In genomic region chr2:179965291-179965690, GRCh38 we compare ENCODE assay signal across 16 cellular contexts. TPM values are rescaled to one million over a fixed set of nuclear protein-coding genes. Genes with fewer than 3 reads are reported as not detected.
DNase-seq lines count a peak whose midpoint lies in the region; ATAC-seq and TF ChIP-seq lines count a peak whose summit lies in the region.
"Had no signal": no experiment of that assay in that cellular context is flagged by ENCODE, and none has a peak within 500 bp of the region (broad histone marks: within the 10 kb centered on the region; RNA-seq: fewer than 3 reads in every experiment).

No MANE protein-coding gene starts in this region.

- H3K4me1 Mint-ChIP-seq in MCF 10A (ENCODE audit: insufficient read depth, unreplicated experiment): peaks cover 8% of the 10 kb centered on the region
- H3K4me1 Mint-ChIP-seq: CD14-positive monocyte had no signal

- TF ChIP-seq CTCF in MCF 10A (IDR thresholded peaks at IDR 0.05; ENCODE audit: unreplicated experiment): no peak
- TF ChIP-seq CTCF in breast epithelium (IDR thresholded peaks at IDR 0.05): no peak
- no peak for TF ChIP-seq CTCF in fibroblast of the aortic adventitia (IDR thresholded peaks at IDR 0.05; ENCODE audit: insufficient read depth, low read length)

- no peaks in the 10 kb centered on the region for H3K27me3 ChIP-seq in breast epithelium
- H3K27me3 ChIP-seq: BE2C had no signal

- no peak for ATAC-seq in HG03432 (IDR thresholded peaks at IDR 0.05; ENCODE audit: unreplicated experiment)
- ATAC-seq: CD8-positive, alpha-beta T cell; HepG2 had no signal

- intact Hi-C loops in MCF 10A (cut with micrococcal nuclease): no loop called here
- intact Hi-C loops in breast epithelium (cut with DNase I; ENCODE audit: low total_unique reads): no loop called here

- peaks cover 7% of the 10 kb centered on the region for H3K36me3 ChIP-seq in breast epithelium
- H3K36me3 ChIP-seq: BE2C had no signal

- no peak for TF ChIP-seq POLR2A in breast epithelium (IDR thresholded peaks at IDR 0.05)

- H3K4me3 ChIP-seq in breast epithelium: no peak overlapping the region
- no peak overlapping the region for H3K4me3 ChIP-seq in fibroblast of the aortic adventitia (ENCODE audit: low read depth, low read length)

- no peak overlapping the region for H3K4me3 Mint-ChIP-seq in MCF 10A (ENCODE audit: unreplicated experiment)
- H3K4me3 Mint-ChIP-seq: CD14-positive monocyte; CD8-positive, alpha-beta T cell; HFFc6 had no signal

- no peak overlapping the region for H3K27ac ChIP-seq in breast epithelium

- POLR2A ChIA-PET in MCF 10A (lab: Yijun Ruan, JAX): interaction anchor here (1.7 kb wide), 1 partner anchor 10 kb away, joined by 7 read pairs; no protein-coding TSS in a partner anchor

- CTCF ChIA-PET in MCF 10A (lab: Yijun Ruan, JAX): no interaction called here

- H3K9me3 ChIP-seq in breast epithelium: no peaks in the 10 kb centered on the region
- H3K9me3 ChIP-seq: BE2C had no signal

- no peaks in the 10 kb centered on the region for H3K27me3 Mint-ChIP-seq in MCF 10A (ENCODE audit: insufficient read depth, unreplicated experiment)

- DNase-seq in MCF 10A (ENCODE audit: unreplicated experiment) (no peak), breast epithelium (ENCODE audit: low spot score in 2 of 2) (no peak), dermis microvascular lymphatic vessel endothelial cell (ENCODE audit: low read depth in 2 of 2) (peak; percentile 14 to 67), fibroblast of the aortic adventitia (ENCODE audit: low read depth) (peak; percentile 2), cerebellum (ENCODE audit: low spot score) (no peak)
- no peak for DNase-seq in activated CD4-positive, alpha-beta T cell treated with anti-CD3 and anti-CD28 coated beads for 1 hour
- DNase-seq: BE2C; CD8-positive, alpha-beta T cell; COR-L47; DND-41; GF-D8; HCEC 1CT; HFFc6 had no signal

- H3K4me1 ChIP-seq in breast epithelium: no peaks in the 10 kb centered on the region
- H3K4me1 ChIP-seq: BE2C had no signal

- no TSS peak for BruUV-seq in MCF 10A (replicated peaks; lab: Mats Ljungman, UMichigan)

- H3K36me3 Mint-ChIP-seq in MCF 10A (ENCODE audit: insufficient read depth, unreplicated experiment): peaks cover 63% of the 10 kb centered on the region

- H3K27ac Mint-ChIP-seq in MCF 10A (ENCODE audit: low read depth, unreplicated experiment): peak overlapping the region; percentile 63
- H3K27ac Mint-ChIP-seq: HFFc6 had no signal

- no peaks in the 10 kb centered on the region for H3K9me3 Mint-ChIP-seq in MCF 10A (ENCODE audit: unreplicated experiment)
- H3K9me3 Mint-ChIP-seq: CD14-positive monocyte; CD8-positive, alpha-beta T cell; HFFc6 had no signal

RNA-seq across cellular contexts. Expression of gene CWC22, which starts 41.8 kb away (rescaled TPM):
- 34.0 and 38.8 TPM in 2 replicates for total RNA-seq in MCF 10A (2022)
- total RNA-seq in breast epithelium: 10 to 100 TPM; 23.0 to 28.1 (median 23.9) TPM
- total RNA-seq in dermis microvascular lymphatic vessel endothelial cell: 10.1 TPM in 2 replicates
- total RNA-seq in fibroblast of the aortic adventitia (ENCODE audit: low replicate concordance): 31.8 and 38.8 TPM in 2 replicates
- 19.5 TPM for total RNA-seq in cerebellum

Comparison
In these comparisons a context has a peak if more than half of its experiments do, and no peak if none do; other contexts are left out.
1. DNase-seq: peak in dermis microvascular lymphatic vessel endothelial cell (2 of 2) and fibroblast of the aortic adventitia (single experiment); none in MCF 10A (single experiment), breast epithelium (0 of 2), activated CD4-positive, alpha-beta T cell treated with anti-CD3 and anti-CD28 coated beads for 1 hour (single experiment) and cerebellum (single experiment).